ENCODE assay signal across 30 cellular contexts in genomic region chr6:161608771-161609170, GRCh38.
"Had no signal": no experiment of that assay in that cellular context is flagged by ENCODE, and none has a peak within 500 bp of the region (broad histone marks: within the 10 kb centered on the region; RNA-seq: fewer than 3 reads in every experiment).

No MANE protein-coding gene starts in this region.

- H3K9me3 ChIP-seq: body of pancreas had no signal

- H3K27me3 ChIP-seq: adrenal gland, ascending aorta, body of pancreas, brain microvascular endothelial cell, breast epithelium, cardiac muscle cell had no signal

- DNase-seq: activated effector memory CD4-positive, alpha-beta T cell treated with anti-CD3 and anti-CD28 coated beads, Interleukin-2, amount 50 U/mL, for 16 hours; activated effector memory CD4-positive, alpha-beta T cell treated with Interleukin-2 at 50 U/mL for 16 hours; activated gamma-delta T cell; activated gamma-delta T cell treated with Interleukin-2 at 50 U/mL for 16 hours; activated naive CD4-positive, alpha-beta T cell; activated naive CD4-positive, alpha-beta T cell treated with anti-CD3 and anti-CD28 coated beads for 36 hours; activated naive CD4-positive, alpha-beta T cell treated with anti-CD3 and anti-CD28 coated beads, Interleukin-2, amount 10 ng/mL, durations not matched to agents 7 days and 5 days; activated naive CD4-positive, alpha-beta T cell treated with anti-CD3 and anti-CD28 coated beads, Interleukin-2, amount 50 U/mL, for 16 hours; activated naive CD4-positive, alpha-beta T cell treated with Interleukin-2 at 50 U/mL for 16 hours; activated naive CD8-positive, alpha-beta T cell treated with anti-CD3 and anti-CD28 coated beads for 36 hours; activated naive CD8-positive, alpha-beta T cell treated with anti-CD3 and anti-CD28 coated beads, Interleukin-2, amount 10 ng/mL, durations not matched to agents 7 days and 5 days; activated naive CD8-positive, alpha-beta T cell treated with anti-CD3 and anti-CD28 coated beads, Interleukin-2, amount 50 U/mL, for 24 hours; activated T-cell treated with anti-CD3 and anti-CD28 coated beads, Interleukin-2, amount 50 U/mL, for 1 hour; activated T-cell treated with anti-CD3 and anti-CD28 coated beads, Interleukin-2, amount 50 U/mL, for 24 hours; activated T-cell treated with anti-CD3 and anti-CD28 coated beads, Interleukin-2, amount 50 U/mL, for 4 hours; activated T-cell treated with anti-CD3 and anti-CD28 coated beads, Interleukin-2, amount 50 U/mL, for 48 hours; activated T-cell treated with anti-CD3 and anti-CD28 coated beads, Interleukin-2, amount 50 U/mL, for 72 hours; adrenal gland; amniotic stem cell; amygdala; anterior cingulate cortex; aorta; body of pancreas; brain microvascular endothelial cell; caudate nucleus; central memory CD4-positive, alpha-beta T cell; cerebellar nuclear complex had no signal

- H3K36me3 ChIP-seq: adrenal gland, ascending aorta, brain microvascular endothelial cell, breast epithelium, cardiac muscle cell had no signal

- H3K4me3 ChIP-seq: adrenal gland, ascending aorta, body of pancreas, breast epithelium, cardiac muscle cell had no signal

- H3K27ac ChIP-seq: adrenal gland, ascending aorta, body of pancreas, brain microvascular endothelial cell, breast epithelium, cardiac muscle cell had no signal
